In the genomic region with DNA sequence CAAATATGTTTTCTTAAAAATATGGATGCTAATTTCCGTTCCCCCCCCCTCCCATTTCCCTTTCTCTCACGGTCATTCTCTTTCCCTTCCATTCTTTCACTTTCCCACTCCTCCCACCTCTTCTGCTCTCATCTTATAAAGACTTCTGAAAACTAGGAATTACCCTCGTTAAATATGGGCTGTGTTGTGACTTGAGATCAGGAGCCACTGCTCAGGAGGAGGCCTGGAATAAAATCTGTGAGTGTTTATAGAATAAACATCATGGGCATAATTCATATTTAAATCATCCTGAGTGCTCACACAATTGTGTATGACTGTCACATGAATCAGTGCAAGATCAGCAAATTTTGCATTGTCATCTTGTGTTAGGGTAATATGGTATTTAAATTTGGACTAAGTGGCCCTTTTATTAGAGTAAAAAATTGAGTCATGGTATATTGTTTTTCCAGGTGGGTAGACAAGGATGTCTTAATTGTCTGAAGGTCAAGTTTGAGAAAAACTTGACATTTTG, we compare ENCODE assay signal across 18 cellular contexts.
DNase-seq lines count a peak whose midpoint lies in the region; ATAC-seq, FAIRE-seq and TF ChIP-seq lines count a peak whose summit lies in the region.
"Had no signal": no experiment of that assay in that cellular context is flagged by ENCODE, and none has a peak within 500 bp of the region (broad histone marks: within the 10 kb centered on the region; RNA-seq: fewer than 3 reads in every experiment).

No MANE protein-coding gene starts in this region.

- no peaks in the 10 kb centered on the region for H3K79me2 ChIP-seq in osteoblast (ENCODE audit: insufficient read depth, low read length)

- peak overlapping the region; percentile 90 for H3K27ac ChIP-seq in osteoblast (ENCODE audit: low read depth, low read length)
- H3K27ac ChIP-seq in CD8-positive, alpha-beta T cell (ENCODE audit: low read depth, low read length), result no peak overlapping the region
- H3K27ac ChIP-seq: uterus had no signal

- peaks cover 36% of the 10 kb centered on the region for H3K4me1 Mint-ChIP-seq in activated T-cell treated with anti-CD3 and anti-CD28 coated beads, Interleukin-2, amount 50 U/mL, for 24 hours (ENCODE audit: low read depth)
- H3K4me1 Mint-ChIP-seq in CD8-positive, alpha-beta T cell (ENCODE audit: low read depth), result peaks cover 4% of the 10 kb centered on the region

- CTCF ChIA-PET in CD8-positive, alpha-beta T cell (lab: Charles Lee), result no interaction called here

- no peak overlapping the region for H2AFZ ChIP-seq in osteoblast (ENCODE audit: low read length)

- peak overlapping the region; percentile 9 for H3K27ac Mint-ChIP-seq in activated T-cell treated with anti-CD3 and anti-CD28 coated beads, Interleukin-2, amount 50 U/mL, for 24 hours
- H3K27ac Mint-ChIP-seq in CD8-positive, alpha-beta T cell, result no peak overlapping the region

- H3K27me3 ChIP-seq in bronchial epithelial cell (ENCODE audit: control insufficient read depth, insufficient read depth, low read length) (no peaks in the 10 kb centered on the region), osteoblast (ENCODE audit: insufficient read depth, low read length) (no peaks in the 10 kb centered on the region)
- no peaks in the 10 kb centered on the region for H3K27me3 ChIP-seq in CD8-positive, alpha-beta T cell (ENCODE audit: insufficient read depth, low read length)
- H3K27me3 ChIP-seq: uterus had no signal

- intact Hi-C loops in CD8-positive, alpha-beta T cell (cut with DNase I, micrococcal nuclease), result loop anchor here (5.0 to 10.0 kb wide), 3 partner anchors 168 to 849 kb away; no protein-coding TSS in a partner anchor

- peaks cover 61% of the 10 kb centered on the region for H3K4me1 ChIP-seq in osteoblast (ENCODE audit: insufficient read depth, low read length)
- H3K4me1 ChIP-seq in CD8-positive, alpha-beta T cell (ENCODE audit: insufficient read depth, low read length), result no peaks in the 10 kb centered on the region
- H3K4me1 ChIP-seq: uterus had no signal

- peaks cover 3% of the 10 kb centered on the region for H3K36me3 Mint-ChIP-seq in activated T-cell treated with anti-CD3 and anti-CD28 coated beads, Interleukin-2, amount 50 U/mL, for 24 hours (ENCODE audit: low read depth)
- H3K36me3 Mint-ChIP-seq in CD8-positive, alpha-beta T cell, result no peaks in the 10 kb centered on the region

- no peak for TF ChIP-seq CTCF in bronchial epithelial cell (IDR thresholded peaks at IDR 0.05; ENCODE audit: insufficient read depth, low read length, severe bottlenecking)
- no peak for TF ChIP-seq CTCF in osteoblast (IDR thresholded peaks at IDR 0.05; ENCODE audit: extremely low read depth, low read depth, low read length)
- TF ChIP-seq CTCF in CD8-positive, alpha-beta T cell (IDR thresholded peaks at IDR 0.05), result no peak

- no peaks in the 10 kb centered on the region for H4K20me1 ChIP-seq in osteoblast (ENCODE audit: insufficient read depth, low read length)

- POLR2A ChIA-PET in CD8-positive, alpha-beta T cell (lab: Charles Lee), result no interaction called here

- ATAC-seq in CD8-positive, alpha-beta T cell, result no peak
- ATAC-seq: mucosa of descending colon had no signal

- H3K27me3 Mint-ChIP-seq in activated T-cell treated with anti-CD3 and anti-CD28 coated beads, Interleukin-2, amount 50 U/mL, for 24 hours, result no peaks in the 10 kb centered on the region
- H3K27me3 Mint-ChIP-seq in CD8-positive, alpha-beta T cell (ENCODE audit: low read depth), result no peaks in the 10 kb centered on the region

- FAIRE-seq in bronchial epithelial cell (lab: Jason Lieb, UNC), result no peak

- H3K4me3 ChIP-seq in bronchial epithelial cell (ENCODE audit: low read depth, low read length) (no peak overlapping the region), osteoblast (ENCODE audit: insufficient read depth, low read length) (peak overlapping the region; percentile 27)
- H3K4me3 ChIP-seq in CD8-positive, alpha-beta T cell (ENCODE audit: low read depth, low read length), result no peak overlapping the region
- H3K4me3 ChIP-seq: mucosa of descending colon, uterus had no signal

- no peaks in the 10 kb centered on the region for H3K9me3 Mint-ChIP-seq in activated T-cell treated with anti-CD3 and anti-CD28 coated beads, Interleukin-2, amount 50 U/mL, for 24 hours
- H3K9me3 Mint-ChIP-seq in CD8-positive, alpha-beta T cell, result no peaks in the 10 kb centered on the region
- H3K9me3 Mint-ChIP-seq: H9 had no signal

- DNase-seq in activated T-cell treated with anti-CD3 and anti-CD28 coated beads, Interleukin-2, amount 50 U/mL, for 24 hours, result no peak
- no peak for DNase-seq in activated T-cell treated with anti-CD3 and anti-CD28 coated beads, Interleukin-2, amount 50 U/mL, for 1 hour
- DNase-seq in NCI-H69 (lab: John Stamatoyannopoulos, UW), result peak; percentile 27
- peak; percentile 66 for DNase-seq in bronchial epithelial cell (ENCODE audit: low read depth)
- peak; percentile 17 for DNase-seq in osteoblast (ENCODE audit: insufficient read length, low spot score, missing footprints)
- no peak for DNase-seq in CD8-positive, alpha-beta T cell
- DNase-seq in AG08396 (ENCODE audit: low spot score), result no peak
- no peak for DNase-seq in stimulated activated CD4-positive, alpha-beta T cell treated with anti-CD3 and anti-CD28 coated beads, Interleukin-2, amount 100 ng/mL, for 24 hours
- DNase-seq: activated CD4-positive, alpha-beta T cell treated with anti-CD3 and anti-CD28 coated beads for 48 hours; activated T-cell treated with anti-CD3 and anti-CD28 coated beads, Interleukin-2, amount 50 U/mL, for 48 hours; cortex of kidney; H9; KBM-7; mucosa of descending colon; NCI-H2227 treated with DMSO at 0.1 percent for 48 hours; SIG-M5; stimulated activated CD4-positive, alpha-beta T cell treated with anti-CD3 and anti-CD28 coated beads, Interleukin-12 subunit alpha, Interleukin-12 subunit beta, amount 100 ng/mL, for 4 hours; uterus had no signal

- peak overlapping the region; percentile 64 for H3K4me2 ChIP-seq in osteoblast (ENCODE audit: insufficient read depth, low read length)

- H3K36me3 ChIP-seq in bronchial epithelial cell (ENCODE audit: control insufficient read depth, insufficient read depth, low read length) (no peaks in the 10 kb centered on the region), osteoblast (ENCODE audit: insufficient read depth, low read length) (no peaks in the 10 kb centered on the region)
- no peaks in the 10 kb centered on the region for H3K36me3 ChIP-seq in CD8-positive, alpha-beta T cell (ENCODE audit: insufficient read depth, low read length)
- H3K36me3 ChIP-seq: uterus had no signal

- no peaks in the 10 kb centered on the region for H3K9me3 ChIP-seq in osteoblast (ENCODE audit: low read depth, low read length)
- H3K9me3 ChIP-seq in CD8-positive, alpha-beta T cell (ENCODE audit: low read length), result no peaks in the 10 kb centered on the region
- H3K9me3 ChIP-seq: mucosa of descending colon, uterus had no signal

- no peak overlapping the region for H3K4me3 Mint-ChIP-seq in activated T-cell treated with anti-CD3 and anti-CD28 coated beads, Interleukin-2, amount 50 U/mL, for 24 hours
- H3K4me3 Mint-ChIP-seq in CD8-positive, alpha-beta T cell, result no peak overlapping the region
- H3K4me3 Mint-ChIP-seq: H9 had no signal

Comparison
In these comparisons a context has a peak if more than half of its experiments do, and no peak if none do; other contexts are left out.
1. DNase-seq: peak in NCI-H69 (single experiment), bronchial epithelial cell (single experiment) and osteoblast (single experiment); none in activated T-cell treated with anti-CD3 and anti-CD28 coated beads, Interleukin-2, amount 50 U/mL, for 24 hours (single experiment), activated T-cell treated with anti-CD3 and anti-CD28 coated beads, Interleukin-2, amount 50 U/mL, for 1 hour (single experiment), CD8-positive, alpha-beta T cell (0 of 7), AG08396 (single experiment) and stimulated activated CD4-positive, alpha-beta T cell treated with anti-CD3 and anti-CD28 coated beads, Interleukin-2, amount 100 ng/mL, for 24 hours (0 of 2).